Comparison of ENCODE assay signal across 8 cellular contexts in genomic region chr19:13847900-13848677, GRCh38. TPM values are rescaled to one million over a fixed set of nuclear protein-coding genes. Genes with fewer than 3 reads are reported as not detected.
DNase-seq lines count a peak whose midpoint lies in the region; ATAC-seq, FAIRE-seq and TF ChIP-seq lines count a peak whose summit lies in the region.

No MANE protein-coding gene starts in this region.

- peaks cover 83% of the 10 kb centered on the region for H3K4me1 ChIP-seq in A549
- peaks cover 57% of the 10 kb centered on the region for H3K4me1 ChIP-seq in muscle layer of colon (ENCODE audit: insufficient read depth, low read length)

- H3K27ac Mint-ChIP-seq in chondrocyte (ENCODE audit: unreplicated experiment), result peak overlapping the region; percentile 100

- WGBS in A549 (ENCODE audit: missing lambda C conversion rate), result 32% methylated on average over 10 of the region's 15 CpGs

- H3K36me3 Mint-ChIP-seq in chondrocyte (ENCODE audit: low read depth), result no peaks in the 10 kb centered on the region

- ATAC-seq in A549 (no peak), HG03135 (IDR thresholded peaks at IDR 0.05; ENCODE audit: unreplicated experiment) (no peak)

- H3K4me3 Mint-ChIP-seq in chondrocyte (ENCODE audit: unreplicated experiment), result no peak overlapping the region

- H3K9me3 ChIP-seq in A549, result no peaks in the 10 kb centered on the region
- H3K9me3 ChIP-seq in muscle layer of colon (ENCODE audit: low read length), result no peaks in the 10 kb centered on the region

- DNase-seq in A549 (ENCODE audit: low read depth in 1 of 2, low spot score in 1 of 2), result no peak
- no peak for DNase-seq in chondrocyte (ENCODE audit: low spot score)
- no peak for DNase-seq in OCI-M1 (lab: John Stamatoyannopoulos, UW)
- no peak for DNase-seq in glomerular visceral epithelial cell (ENCODE audit: extremely low spot score)
- no peak for DNase-seq in NCI-H748 treated with DMSO at 0.1 percent for 48 hours (lab: John Stamatoyannopoulos, UW)

- peak overlapping the region; percentile 94 for H3K4me2 ChIP-seq in A549

- POLR2A ChIA-PET in A549 (lab: Yijun Ruan, JAX), result interaction anchor here (0.6 to 2.9 kb wide), 8 partner anchors 9 to 533 kb away, joined by 4 to 33 read pairs (median 6); partner anchors contain the start of gene ADGRE5

- TF ChIP-seq RAD21 in A549 (conservative IDR thresholded peaks at IDR 0.05 in 1 of 2, IDR thresholded peaks at IDR 0.05 in 1 of 2) (no peak), Ishikawa (IDR thresholded peaks at IDR 0.05; ENCODE audit: low read depth) (no peak)

- peaks cover 73% of the 10 kb centered on the region for H3K4me1 Mint-ChIP-seq in chondrocyte (ENCODE audit: low read depth)

- H3K36me3 ChIP-seq in muscle layer of colon (ENCODE audit: insufficient read depth, low read length), result no peaks in the 10 kb centered on the region

- no peak for FAIRE-seq in A549 (lab: Jason Lieb, UNC)

- no peak for TF ChIP-seq POLR2A in A549 (IDR thresholded peaks at IDR 0.05; ENCODE audit: low read length)

- H3K9ac ChIP-seq in muscle layer of colon (ENCODE audit: low read length), result peak overlapping the region; percentile 24

- H3K9me3 Mint-ChIP-seq in chondrocyte (ENCODE audit: low read depth), result no peaks in the 10 kb centered on the region

- CTCF ChIA-PET in A549 (lab: Yijun Ruan, JAX), result interaction anchor here (1.0 to 20.6 kb wide), 4 partner anchors 11 to 64 kb away, joined by 3 to 271 read pairs (median 60); no protein-coding TSS in a partner anchor

- TF ChIP-seq EP300 in A549 (IDR thresholded peaks at IDR 0.05) (no peak), Ishikawa (IDR thresholded peaks at IDR 0.05; ENCODE audit: borderline replicate concordance) (no peak)

- H3K27me3 Mint-ChIP-seq in chondrocyte (ENCODE audit: low read depth), result no peaks in the 10 kb centered on the region

- TF ChIP-seq CTCF in A549 (IDR thresholded peaks at IDR 0.05) (no peak), chondrocyte (IDR thresholded peaks at IDR 0.05) (no peak)

- H3K4me3 ChIP-seq in A549 (0 out of 3 replicates have a peak overlapping the region, but pooled peaks have one; percentile 11), muscle layer of colon (ENCODE audit: low read depth in 1 of 2, low read length in 2 of 2) (peak overlapping the region; percentile 49 to 61)

- H3K27ac ChIP-seq in A549 (peak overlapping the region; percentile 100), muscle layer of colon (ENCODE audit: low read depth, low read length) (peak overlapping the region; percentile 100)

- no peaks in the 10 kb centered on the region for H3K27me3 ChIP-seq in muscle layer of colon (ENCODE audit: control insufficient read depth in 1 of 2, insufficient read depth in 2 of 2, low read length in 2 of 2)

TF ChIP-seq in A549, 52 proteins besides CTCF, POLR2A, EP300 and RAD21 (continues in another document):
- TF ChIP-seq REST (IDR thresholded peaks at IDR 0.05), result no peak
- TF ChIP-seq FOSL2 (IDR thresholded peaks at IDR 0.05), result no peak
- no peak for TF ChIP-seq FOSL2 (CRISPR knock-in tag; IDR thresholded peaks at IDR 0.05)
- no peak; a peak in 1 of 5 replicates for TF ChIP-seq JUN (IDR thresholded peaks at IDR 0.05)

TF ChIP-seq in Ishikawa, 13 proteins besides CTCF, POLR2A, EP300 and RAD21:
- peak; percentile 41 for TF ChIP-seq MAX (IDR thresholded peaks at IDR 0.05)
- no peak for TF ChIP-seq ZBTB7A (IDR thresholded peaks at IDR 0.05; ENCODE audit: low read depth)
TF ChIP-seq in Ishikawa: peak in this region for 1.

RNA-seq across cellular contexts. Expression of gene NANOS3, which starts 28.8 kb away (rescaled TPM):
- 0.31 and 0.53 TPM in 2 replicates for polyA plus RNA-seq in A549 (2011; rRNA removed)
- polyA plus RNA-seq in A549 (2012; cell fraction: cytosol; rRNA removed), result 0.79 and 1.8 TPM in 2 replicates
- polyA plus RNA-seq in A549 (2012; cell fraction: nucleus; rRNA removed), result 2.4 and 2.7 TPM in 2 replicates
- polyA plus RNA-seq in A549 (2017; fragmentation: RNase III; extraction: RNeasy Plus Mini Kit Qiagen cat#74134 plus additional on column Dnase treatment), result 0.78 to 1.2 TPM (median 1.1 TPM) in 3 replicates
- polyA minus RNA-seq in A549 (2011; rRNA and poly(A)+ RNA removed), result not detected in 2 replicates
- total RNA-seq in chondrocyte, result 4.4 to 6.7 TPM (median 4.7 TPM) in 3 replicates

RNA-seq across cellular contexts. Expression of gene ZSWIM4, which starts 52.8 kb away (rescaled TPM):
- 1.6 and 1.7 TPM in 2 replicates for polyA plus RNA-seq in A549 (2011; rRNA removed)
- 3.0 and 4.5 TPM in 2 replicates for polyA plus RNA-seq in A549 (2012; cell fraction: cytosol; rRNA removed)
- 6.2 and 8.3 TPM in 2 replicates for polyA plus RNA-seq in A549 (2012; cell fraction: nucleus; rRNA removed)
- polyA plus RNA-seq in A549 (2017; fragmentation: RNase III; extraction: RNeasy Plus Mini Kit Qiagen cat#74134 plus additional on column Dnase treatment), result 3.4 to 3.9 TPM (median 3.7 TPM) in 3 replicates
- polyA minus RNA-seq in A549 (2011; rRNA and poly(A)+ RNA removed), result 2.6 and 3.2 TPM in 2 replicates
- 6.8 to 10.6 TPM (median 9.5 TPM) in 3 replicates for total RNA-seq in chondrocyte

RNA-seq across cellular contexts. Expression of gene BRME1, which starts 57.8 kb away (rescaled TPM):
- polyA plus RNA-seq in A549 (2011; rRNA removed), result 0.09 and 0.12 TPM in 2 replicates
- 0.21 and 0.31 TPM in 2 replicates for polyA plus RNA-seq in A549 (2012; cell fraction: cytosol; rRNA removed)
- polyA plus RNA-seq in A549 (2012; cell fraction: nucleus; rRNA removed), result 0.92 and 1.1 TPM in 2 replicates
- polyA plus RNA-seq in A549 (2017; fragmentation: RNase III; extraction: RNeasy Plus Mini Kit Qiagen cat#74134 plus additional on column Dnase treatment), result 1.1 to 2.3 TPM (median 1.2 TPM) in 3 replicates
- 0.29 TPM in 2 replicates for polyA minus RNA-seq in A549 (2011; rRNA and poly(A)+ RNA removed)
- 2.9 to 3.5 TPM (median 3.0 TPM) in 3 replicates for total RNA-seq in chondrocyte

RNA-seq across cellular contexts. Expression of gene CC2D1A, which starts 57.9 kb away (rescaled TPM):
- polyA plus RNA-seq in A549 (2011; rRNA removed) (4.7 and 4.8 TPM in 2 replicates), A549 (2017; fragmentation: RNase III; extraction: RNeasy Plus Mini Kit Qiagen cat#74134 plus additional on column Dnase treatment) (13.9 to 15.3 TPM (median 14.0 TPM) in 3 replicates)
- polyA plus RNA-seq in A549 (2012; cell fraction: cytosol; rRNA removed), result 10.0 and 12.1 TPM in 2 replicates
- polyA plus RNA-seq in A549 (2012; cell fraction: nucleus; rRNA removed), result 28.8 and 38.8 TPM in 2 replicates
- polyA minus RNA-seq in A549 (2011; rRNA and poly(A)+ RNA removed), result 7.6 and 9.0 TPM in 2 replicates
- total RNA-seq in chondrocyte, result 33.7 to 42.9 TPM (median 35.2 TPM) in 3 replicates
